Comparison of ENCODE assay signal across 22 cellular contexts in the genomic region with DNA sequence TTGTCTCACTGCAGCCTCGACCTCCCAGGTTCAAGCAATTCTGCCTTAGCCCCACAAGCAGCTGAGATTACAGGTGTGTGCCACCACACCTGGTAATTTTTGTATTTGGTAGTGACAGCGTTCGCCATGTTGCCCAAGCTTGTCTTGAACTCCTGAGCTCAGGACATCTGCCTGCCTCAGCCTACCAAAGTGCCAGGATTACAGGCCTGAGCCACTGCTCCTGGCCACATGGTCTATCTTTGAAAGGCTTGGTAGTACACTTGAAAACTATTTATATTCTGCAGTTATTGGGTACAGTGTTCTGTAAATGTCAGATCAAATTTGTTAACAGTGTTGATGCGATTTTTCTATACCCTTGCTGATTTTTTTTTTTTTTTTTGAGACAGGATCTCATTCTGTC. TPM values are rescaled to one million over a fixed set of nuclear protein-coding genes. Genes with fewer than 3 reads are reported as not detected.
DNase-seq lines count a peak whose midpoint lies in the region; ATAC-seq and TF ChIP-seq lines count a peak whose summit lies in the region.
"Had no signal": no experiment of that assay in that cellular context is flagged by ENCODE, and none has a peak within 500 bp of the region (broad histone marks: within the 10 kb centered on the region; RNA-seq: fewer than 3 reads in every experiment).

No MANE protein-coding gene starts in this region.

- H3K27me3 Mint-ChIP-seq in endothelial cell (ENCODE audit: unreplicated experiment), result peaks cover 3% of the 10 kb centered on the region
- H3K27me3 Mint-ChIP-seq: CD4-positive, alpha-beta T cell had no signal

- no peak for TF ChIP-seq POLR2A in heart left ventricle (IDR thresholded peaks at IDR 0.05)

- intact Hi-C loops in right cardiac atrium (cut with DNase I) (no loop called here), heart left ventricle (cut with DNase I) (loop anchor here in 1 of 10 donors (5.0 kb wide), 1 partner anchor 44 kb away; no protein-coding TSS in a partner anchor)

- H3K9me2 ChIP-seq in Karpas-422 (replicated peaks; ENCODE audit: insufficient read depth, low read length), result no peaks in the 10 kb centered on the region

- no peak overlapping the region for H3K4me3 ChIP-seq in right cardiac atrium (ENCODE audit: low read length)
- H3K4me3 ChIP-seq in heart left ventricle, result no peak overlapping the region
- H3K4me3 ChIP-seq in Karpas-422 (ENCODE audit: low read length), result no peak overlapping the region
- H3K4me3 ChIP-seq: A549; BLaER1 treated with 17β-estradiol and CSF1 and Interleukin-3, amounts not matched to agents 10 nM and 100 nM had no signal

- WGBS in right cardiac atrium, result 98% methylated on average over 4 of the region's 4 CpGs
- 92 to 98% (median 96%) methylated on average over 4 of the region's 4 CpGs for WGBS in heart left ventricle, 4 donors

- H3K27ac Mint-ChIP-seq in endothelial cell (ENCODE audit: unreplicated experiment), result peak overlapping the region; percentile 87
- H3K27ac Mint-ChIP-seq: CD4-positive, alpha-beta T cell had no signal

- no peak overlapping the region for H3K9ac ChIP-seq in Karpas-422 (ENCODE audit: low read length)
- H3K9ac ChIP-seq: BLaER1 treated with 17β-estradiol and CSF1 and Interleukin-3, amounts not matched to agents 10 nM and 100 nM had no signal

- H2AFZ ChIP-seq in Karpas-422 (ENCODE audit: low read length), result no peak overlapping the region

- H3K36me3 ChIP-seq in heart left ventricle, result no peaks in the 10 kb centered on the region
- H3K36me3 ChIP-seq in Karpas-422 (ENCODE audit: insufficient read depth, low read length), result no peaks in the 10 kb centered on the region
- H3K36me3 ChIP-seq: BE2C; BLaER1 treated with 17β-estradiol and CSF1 and Interleukin-3, amounts not matched to agents 10 nM and 100 nM had no signal

- peaks cover 3% of the 10 kb centered on the region for H3K36me3 Mint-ChIP-seq in endothelial cell (ENCODE audit: low read depth, unreplicated experiment)
- H3K36me3 Mint-ChIP-seq: CD14-positive monocyte had no signal

- no peaks in the 10 kb centered on the region for H3K79me2 ChIP-seq in Karpas-422 (ENCODE audit: low read length)

- H4K20me1 ChIP-seq in Karpas-422 (ENCODE audit: insufficient read depth, low read depth, low read length), result no peaks in the 10 kb centered on the region
- H4K20me1 ChIP-seq: BLaER1 treated with 17β-estradiol and CSF1 and Interleukin-3, amounts not matched to agents 10 nM and 100 nM had no signal

- H3K4me1 ChIP-seq in right cardiac atrium (ENCODE audit: control insufficient read depth, insufficient read depth, low read length) (peaks cover 2% of the 10 kb centered on the region), heart left ventricle (peaks cover 0 to 7% (median 0%) of the 10 kb centered on the region in 12 donors), Karpas-422 (ENCODE audit: low read length) (no peaks in the 10 kb centered on the region)
- H3K4me1 ChIP-seq: A549 had no signal

- H3K4me1 Mint-ChIP-seq in endothelial cell (ENCODE audit: unreplicated experiment), result peaks cover 31% of the 10 kb centered on the region
- H3K4me1 Mint-ChIP-seq: CD14-positive monocyte had no signal

- TF ChIP-seq CTCF in heart left ventricle (IDR thresholded peaks at IDR 0.05) (no peak), endothelial cell (IDR thresholded peaks at IDR 0.05; ENCODE audit: unreplicated experiment) (no peak)

- DNase-seq in right cardiac atrium (no peak), heart left ventricle (no peak), endothelial cell (ENCODE audit: low spot score) (no peak), mesenteric fat pad (ENCODE audit: low spot score) (peak; percentile 43), NCI-H1048 (lab: John Stamatoyannopoulos, UW) (no peak), Karpas-422 (no peak)
- DNase-seq: 8988T; ACHN; AML-193; BE2C; Calu3; CD4-positive, alpha-beta T cell; COR-L47; DMS153; DND-41; GOT3; H7; HCEC 1CT had no signal

- no peaks in the 10 kb centered on the region for H3K9me3 Mint-ChIP-seq in endothelial cell (ENCODE audit: unreplicated experiment)
- H3K9me3 Mint-ChIP-seq: CD4-positive, alpha-beta T cell had no signal

- ATAC-seq in right cardiac atrium (no peak), heart left ventricle (no peak), GM21367 (IDR thresholded peaks at IDR 0.05; ENCODE audit: unreplicated experiment) (no peak)
- ATAC-seq: A549 had no signal

- H3K4me2 ChIP-seq in Karpas-422 (ENCODE audit: low read depth, low read length, poor library complexity, severe bottlenecking), result no peak overlapping the region
- H3K4me2 ChIP-seq: A549; BLaER1 treated with 17β-estradiol and CSF1 and Interleukin-3, amounts not matched to agents 10 nM and 100 nM had no signal

- H3K9me3 ChIP-seq in right cardiac atrium (ENCODE audit: control insufficient read depth, low read length) (peaks cover 2% of the 10 kb centered on the region), heart left ventricle (no peaks in the 10 kb centered on the region), Karpas-422 (ENCODE audit: low read length) (no peaks in the 10 kb centered on the region)
- H3K9me3 ChIP-seq: A549 had no signal

- H3K27me3 ChIP-seq in right cardiac atrium (ENCODE audit: control insufficient read depth, insufficient read depth), result no peaks in the 10 kb centered on the region
- H3K27me3 ChIP-seq in heart left ventricle, result no peaks in the 10 kb centered on the region
- H3K27me3 ChIP-seq in Karpas-422 (ENCODE audit: low read length), result no peaks in the 10 kb centered on the region
- H3K27me3 ChIP-seq: BE2C; BLaER1 treated with 17β-estradiol and CSF1 and Interleukin-3, amounts not matched to agents 10 nM and 100 nM had no signal

- H3K27ac ChIP-seq in right cardiac atrium (ENCODE audit: low read length) (peak overlapping the region; percentile 13), heart left ventricle (peak overlapping the region in 4 of 12 donors; percentile 32 to 51 (median 41)), Karpas-422 (ENCODE audit: low read length) (no peak overlapping the region)
- H3K27ac ChIP-seq: A549; BLaER1 treated with 17β-estradiol and CSF1 and Interleukin-3, amounts not matched to agents 10 nM and 100 nM had no signal

- no peak overlapping the region for H3K4me3 Mint-ChIP-seq in endothelial cell (ENCODE audit: unreplicated experiment)
- H3K4me3 Mint-ChIP-seq: CD14-positive monocyte; CD4-positive, alpha-beta T cell had no signal

RNA-seq across cellular contexts. Expression of a gene that starts 9.5 kb away (rescaled TPM):
- total RNA-seq in right cardiac atrium (not detected), heart left ventricle (not detected), endothelial cell (ENCODE audit: unreplicated experiment) (0.46 TPM), mesenteric fat pad (not detected)
- polyA plus RNA-seq in right cardiac atrium (not detected), heart left ventricle (not detected)
- total RNA-seq in Karpas-422 (2014; rRNA removed; shearing (Covaris generic); ENCODE audit: low replicate concordance), result not detected in 2 replicates
- total RNA-seq: Calu3; CD4-positive, alpha-beta T cell; H7 had no signal
- polyA plus RNA-seq: A549, CD14-positive monocyte had no signal

RNA-seq across cellular contexts. Expression of a gene that starts 13.5 kb away (rescaled TPM):
- total RNA-seq in right cardiac atrium, result 1 to 10 TPM in 2 of 4 donors, under 1 TPM in 2; 0.48 to 1.3 (median 0.99) TPM
- polyA plus RNA-seq in right cardiac atrium, result 0.25 TPM
- 1 to 10 TPM in 2 of 9 donors, under 1 TPM in 4, not detected in 3; 0.19 to 3.2 (median 0.43) TPM for total RNA-seq in heart left ventricle
- polyA plus RNA-seq in heart left ventricle, result under 1 TPM; 0.23 to 0.42 TPM
- total RNA-seq in endothelial cell (ENCODE audit: unreplicated experiment), result 9.5 TPM
- total RNA-seq in mesenteric fat pad, result 2.8 TPM
- total RNA-seq in Karpas-422 (2014; rRNA removed; shearing (Covaris generic); ENCODE audit: low replicate concordance), result 0.22 and 2.2 TPM in 2 replicates
- total RNA-seq: Calu3; CD4-positive, alpha-beta T cell had no signal
- polyA plus RNA-seq: A549 had no signal

RNA-seq across cellular contexts. Expression of a gene that starts 26.1 kb away (rescaled TPM):
- total RNA-seq in right cardiac atrium (1 to 10 TPM; 1.3 to 2.7 (median 1.5) TPM), heart left ventricle (1 to 10 TPM in 1 of 9 donors, under 1 TPM in 8; 0.12 to 2.7 (median 0.47) TPM), endothelial cell (ENCODE audit: unreplicated experiment) (1.2 TPM), mesenteric fat pad (2.5 TPM)
- polyA plus RNA-seq in right cardiac atrium (0.45 TPM), heart left ventricle (under 1 TPM; 0.15 to 0.46 TPM)
- total RNA-seq in Karpas-422 (2014; rRNA removed; shearing (Covaris generic); ENCODE audit: low replicate concordance), result 1.5 and 2.6 TPM in 2 replicates

RNA-seq across cellular contexts. Expression of a gene that starts 41.4 kb away (rescaled TPM):
- 10 to 100 TPM; 30.5 to 55.2 (median 36.9) TPM for total RNA-seq in right cardiac atrium
- polyA plus RNA-seq in right cardiac atrium, result 27.6 TPM
- 100 to 1,000 TPM in 1 of 9 donors, 10 to 100 TPM in 8; 12.1 to 103 (median 25.2) TPM for total RNA-seq in heart left ventricle
- polyA plus RNA-seq in heart left ventricle, result 10 to 100 TPM; 24.3 to 51.7 TPM
- total RNA-seq in endothelial cell (ENCODE audit: unreplicated experiment), result 59.3 TPM
- 58.7 TPM for total RNA-seq in mesenteric fat pad
- 52.9 and 61.4 TPM in 2 replicates for total RNA-seq in Karpas-422 (2014; rRNA removed; shearing (Covaris generic); ENCODE audit: low replicate concordance)
